9 cellular contexts compared by ENCODE assay signal in the genomic region with DNA sequence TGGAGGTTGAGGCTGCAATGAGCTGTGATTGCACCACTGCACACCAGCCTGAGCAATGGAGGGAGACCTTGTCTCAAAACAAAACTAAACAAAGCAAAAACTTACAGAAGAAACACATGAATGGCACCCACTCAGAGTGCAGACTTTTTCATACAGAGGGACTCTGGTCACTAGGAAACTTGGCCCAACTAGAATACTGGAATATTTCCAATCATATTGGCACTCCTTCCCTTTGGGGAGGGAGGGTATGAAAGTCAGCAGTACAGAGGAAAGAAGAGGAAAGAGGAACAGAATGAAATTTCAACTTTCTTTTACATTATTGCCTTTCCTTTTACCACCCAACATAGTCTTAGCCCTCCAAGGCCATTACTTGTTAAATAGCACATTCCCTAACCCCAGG. TPM values are rescaled to one million over a fixed set of nuclear protein-coding genes. Genes with fewer than 3 reads are reported as not detected.
"Had no signal": no experiment of that assay in that cellular context is flagged by ENCODE, and none has a peak within 500 bp of the region (broad histone marks: within the 10 kb centered on the region; RNA-seq: fewer than 3 reads in every experiment).

No MANE protein-coding gene starts in this region.

- H3K4me3 ChIP-seq: GM23248, HAP-1 had no signal

- H3K4me1 ChIP-seq: HAP-1 had no signal

- H3K36me3 ChIP-seq: HAP-1 had no signal

- H3K9me3 Mint-ChIP-seq: HFFc6 had no signal

- H3K4me1 Mint-ChIP-seq: IgD-negative memory B cell had no signal

- H3K27ac Mint-ChIP-seq: HFFc6, IgD-negative memory B cell had no signal

- H3K9me3 ChIP-seq: HAP-1 had no signal

- DNase-seq: GM23248, GOT3, H7, HFFc6 had no signal

- H3K4me3 Mint-ChIP-seq: HFFc6, IgD-negative memory B cell had no signal

- H3K27ac ChIP-seq: GM23248, HL-60 had no signal

- ATAC-seq: HCT116, HepG2 had no signal

RNA-seq across cellular contexts. Expression of gene HYDIN, which starts 30.5 kb away (rescaled TPM):
- total RNA-seq: HepG2 had no signal
- polyA plus RNA-seq: HepG2, IgD-negative memory B cell had no signal
